Comparison of ENCODE assay signal across 8 cellular contexts in genomic region chr7:27129729-27130539, GRCh38. TPM values are rescaled to one million over a fixed set of nuclear protein-coding genes. Genes with fewer than 3 reads are reported as not detected.
A peak's percentile ranks its signal among the peaks of the same experiment; 100 is the strongest.
DNase-seq lines count a peak whose midpoint lies in the region; ATAC-seq and TF ChIP-seq lines count a peak whose summit lies in the region.

No MANE protein-coding gene starts in this region.

- peaks cover 76% of the 10 kb centered on the region for H3K4me1 Mint-ChIP-seq in progenitor cell of endocrine pancreas (ENCODE audit: low read depth)

- peak overlapping the region; percentile 76 for H3K4me3 Mint-ChIP-seq in progenitor cell of endocrine pancreas (ENCODE audit: low read depth)

- DNase-seq in ELF-1 (ENCODE audit: low read depth, low spot score) (peak; percentile 46), OCI-M1 (lab: John Stamatoyannopoulos, UW) (peak; percentile 38), foreskin fibroblast (no peak), progenitor cell of endocrine pancreas (ENCODE audit: low spot score, unreplicated experiment) (no peak), SHP77 (lab: John Stamatoyannopoulos, UW) (no peak), mucosa of gallbladder (ENCODE audit: low spot score) (no peak), NCI-H1105 treated with DMSO at 0.1 percent for 48 hours (lab: John Stamatoyannopoulos, UW) (no peak)

- peak overlapping the region; percentile 86 for H3K27ac Mint-ChIP-seq in progenitor cell of endocrine pancreas

- H3K4me3 ChIP-seq in foreskin fibroblast (ENCODE audit: low read depth in 1 of 2, low read length in 2 of 2), result peak overlapping the region; percentile 59 to 67

- ATAC-seq in GM18868 (IDR thresholded peaks at IDR 0.05; ENCODE audit: unreplicated experiment), result no peak

- TF ChIP-seq CTCF in foreskin fibroblast (IDR thresholded peaks at IDR 0.05; ENCODE audit: low read depth, low read length) (no peak), progenitor cell of endocrine pancreas (IDR thresholded peaks at IDR 0.05; ENCODE audit: unreplicated experiment) (peak; percentile 38)

- H3K36me3 Mint-ChIP-seq in progenitor cell of endocrine pancreas (ENCODE audit: insufficient read depth), result peaks cover 5% of the 10 kb centered on the region

- no peaks in the 10 kb centered on the region for H3K27me3 Mint-ChIP-seq in progenitor cell of endocrine pancreas

- H3K9me3 Mint-ChIP-seq in progenitor cell of endocrine pancreas (ENCODE audit: low read depth), result no peaks in the 10 kb centered on the region

RNA-seq across cellular contexts. Expression of gene HOXA4, which starts 0.6 kb away (rescaled TPM):
- total RNA-seq in progenitor cell of endocrine pancreas (13.7 TPM in 2 replicates), mucosa of gallbladder (2.3 TPM)

RNA-seq across cellular contexts. Expression of gene HOXA5, which starts 13.5 kb away (rescaled TPM):
- total RNA-seq in progenitor cell of endocrine pancreas (12.6 and 18.1 TPM in 2 replicates), mucosa of gallbladder (0.81 TPM)

RNA-seq across cellular contexts. Expression of gene HOXA6, which starts 17.6 kb away (rescaled TPM):
- 0.38 TPM in 1 of 2 replicates, not detected in the other for total RNA-seq in progenitor cell of endocrine pancreas
- total RNA-seq in mucosa of gallbladder, result 0.29 TPM

RNA-seq across cellular contexts. Expression of gene HOXA3, which starts 22.4 kb away (rescaled TPM):
- 77.4 and 85.5 TPM in 2 replicates for total RNA-seq in progenitor cell of endocrine pancreas
- total RNA-seq in mucosa of gallbladder, result 1.8 TPM

RNA-seq across cellular contexts. Expression of gene HOXA7, which starts 26.5 kb away (rescaled TPM):
- total RNA-seq in progenitor cell of endocrine pancreas, result 1.4 and 1.5 TPM in 2 replicates
- total RNA-seq in mucosa of gallbladder, result not detected

Comparison
In these comparisons a context has a peak if more than half of its experiments do, and no peak if none do; other contexts are left out.
1. DNase-seq: peak in ELF-1 (single experiment) and OCI-M1 (single experiment); none in foreskin fibroblast (0 of 2), progenitor cell of endocrine pancreas (single experiment), SHP77 (0 of 2), mucosa of gallbladder (single experiment) and NCI-H1105 treated with DMSO at 0.1 percent for 48 hours (single experiment).